In genomic region chr2:32310577-32310976, GRCh38 we compare ENCODE assay signal across 12 cellular contexts. TPM values are rescaled to one million over a fixed set of nuclear protein-coding genes. Genes with fewer than 3 reads are reported as not detected.
"Had no signal": no experiment of that assay in that cellular context is flagged by ENCODE, and none has a peak within 500 bp of the region (broad histone marks: within the 10 kb centered on the region; RNA-seq: fewer than 3 reads in every experiment).

No MANE protein-coding gene starts in this region.

- H3K27ac Mint-ChIP-seq: GM23338, H9, HFFc6 had no signal

- H3K36me3 ChIP-seq: HAP-1 had no signal

- H3K4me1 Mint-ChIP-seq: GM23338, H9 had no signal

- H3K27ac ChIP-seq: GM23248 had no signal

- H3K4me3 Mint-ChIP-seq: GM23338, H9, HFFc6 had no signal

- FAIRE-seq: H1, H54 had no signal

- H3K9me3 Mint-ChIP-seq: GM23338, H9, HFFc6 had no signal

- H3K9ac ChIP-seq: GM23248 had no signal

- H3K4me2 ChIP-seq: GM23338 had no signal

- DNase-seq: GM23248, GOT3, H7, H9, HCEC 1CT, HFFc6 had no signal

- H2AFZ ChIP-seq: GM23248, GM23338 had no signal

- H3K4me1 ChIP-seq: HAP-1 had no signal

- H3K4me3 ChIP-seq: GM23248, GM23338, HAP-1 had no signal

- H3K9me3 ChIP-seq: HAP-1 had no signal

- ATAC-seq: GM23338, HCT116 had no signal

RNA-seq across cellular contexts. Expression of gene NLRC4, which starts 45.9 kb away (rescaled TPM):
- total RNA-seq: GM23248, GM23338, H1, H4, H9, HFFc6 had no signal
- polyA plus RNA-seq: H1 had no signal
